8 cellular contexts compared by ENCODE assay signal in the genomic region with DNA sequence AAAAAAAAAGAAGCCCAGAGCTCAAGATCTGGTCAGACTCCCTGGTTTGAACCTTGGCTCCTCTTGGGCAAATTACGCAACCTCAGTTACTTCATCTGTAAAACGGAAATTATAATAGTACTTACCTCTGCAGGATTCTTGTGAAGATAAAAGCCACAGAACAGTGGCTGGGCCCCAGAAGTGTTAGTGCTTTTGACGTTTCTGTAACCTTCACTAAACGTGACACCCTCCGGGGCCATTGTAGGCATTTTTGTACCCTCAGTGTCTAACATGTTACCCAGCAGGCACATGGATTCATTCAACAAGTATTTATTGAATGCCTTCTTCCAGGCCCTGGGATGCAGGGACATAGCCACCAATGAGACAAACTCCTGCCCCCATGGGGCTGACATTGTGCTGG. TPM values are rescaled to one million over a fixed set of nuclear protein-coding genes. Genes with fewer than 3 reads are reported as not detected.
DNase-seq lines count a peak whose midpoint lies in the region; ATAC-seq and TF ChIP-seq lines count a peak whose summit lies in the region.

No MANE protein-coding gene starts in this region.

- H3K9me3 Mint-ChIP-seq in CD4-positive, alpha-beta T cell, result no peaks in the 10 kb centered on the region
- peaks cover 4% of the 10 kb centered on the region for H3K9me3 Mint-ChIP-seq in activated naive CD8-positive, alpha-beta T cell treated with anti-CD3 and anti-CD28 coated beads for 36 hours

- ATAC-seq in CD4-positive, alpha-beta T cell (ENCODE audit: poor library complexity), result peak; percentile 45
- ATAC-seq in T-helper 17 cell, result peak; percentile 75

- H3K27me3 ChIP-seq in CD4-positive, alpha-beta T cell (ENCODE audit: control insufficient read depth, insufficient read depth, low read length), result no peaks in the 10 kb centered on the region
- no peaks in the 10 kb centered on the region for H3K27me3 ChIP-seq in tibial artery

- no peaks in the 10 kb centered on the region for H3K9me3 ChIP-seq in CD4-positive, alpha-beta T cell (ENCODE audit: control insufficient read depth, low read length)
- H3K9me3 ChIP-seq in T-helper 17 cell (ENCODE audit: control insufficient read depth, low read length, poor library complexity, severe bottlenecking) (no peaks in the 10 kb centered on the region), tibial artery (no peaks in the 10 kb centered on the region)

- H3K4me3 Mint-ChIP-seq in CD4-positive, alpha-beta T cell, result peak overlapping the region; percentile 71
- peak overlapping the region; percentile 73 for H3K4me3 Mint-ChIP-seq in T-helper 17 cell
- peak overlapping the region; percentile 59 for H3K4me3 Mint-ChIP-seq in activated naive CD8-positive, alpha-beta T cell treated with anti-CD3 and anti-CD28 coated beads for 36 hours

- H3K4me3 ChIP-seq in tibial artery, result no peak overlapping the region

- H3K27ac ChIP-seq in CD4-positive, alpha-beta T cell (ENCODE audit: low read depth, low read length), result peak overlapping the region; percentile 79
- H3K27ac ChIP-seq in tibial artery, result no peak overlapping the region

- H3K36me3 ChIP-seq in tibial artery, result no peaks in the 10 kb centered on the region

- CTCF ChIA-PET in CD4-positive, alpha-beta T cell (lab: Charles Lee), result interaction anchor here (0.9 to 1.5 kb wide), 5 partner anchors 40 to 60 kb away, joined by 3 to 9 read pairs (median 6); no protein-coding TSS in a partner anchor

- POLR2A ChIA-PET in CD4-positive, alpha-beta T cell (lab: Charles Lee), result interaction anchor here (0.7 to 5.6 kb wide), 9 partner anchors 7 to 57 kb away, joined by 3 to 66 read pairs (median 19); a partner anchor contains a TSS

- no peak for TF ChIP-seq CTCF in CD4-positive, alpha-beta T cell (IDR thresholded peaks at IDR 0.05)
- TF ChIP-seq CTCF in tibial artery (IDR thresholded peaks at IDR 0.05), result no peak

- H3K27me3 Mint-ChIP-seq in CD4-positive, alpha-beta T cell, result no peaks in the 10 kb centered on the region
- H3K27me3 Mint-ChIP-seq in T-helper 17 cell, result no peaks in the 10 kb centered on the region
- no peaks in the 10 kb centered on the region for H3K27me3 Mint-ChIP-seq in activated naive CD8-positive, alpha-beta T cell treated with anti-CD3 and anti-CD28 coated beads for 36 hours

- peak in 9 of 10 experiments; percentile 35 to 53 (median 43) for DNase-seq in CD4-positive, alpha-beta T cell
- DNase-seq in T-helper 17 cell, result peak in 2 of 3 donors; percentile 18 to 29
- DNase-seq in activated naive CD8-positive, alpha-beta T cell treated with anti-CD3 and anti-CD28 coated beads for 36 hours, result peak; percentile 49
- DNase-seq in mucosa of gallbladder (ENCODE audit: low spot score), result peak; percentile 45
- DNase-seq in SW480 (ENCODE audit: low spot score), result no peak
- no peak for DNase-seq in superior temporal gyrus (ENCODE audit: extremely low spot score)
- DNase-seq in tibial artery, result no peak
- DNase-seq in NAMALWA (ENCODE audit: low spot score), result no peak

- peaks cover 95% of the 10 kb centered on the region for H3K4me1 Mint-ChIP-seq in CD4-positive, alpha-beta T cell (ENCODE audit: low read depth)
- H3K4me1 Mint-ChIP-seq in T-helper 17 cell, result peaks cover 57% of the 10 kb centered on the region
- peaks cover 88% of the 10 kb centered on the region for H3K4me1 Mint-ChIP-seq in activated naive CD8-positive, alpha-beta T cell treated with anti-CD3 and anti-CD28 coated beads for 36 hours

- peaks cover 20% of the 10 kb centered on the region for H3K36me3 Mint-ChIP-seq in CD4-positive, alpha-beta T cell (ENCODE audit: low read depth)
- no peaks in the 10 kb centered on the region for H3K36me3 Mint-ChIP-seq in T-helper 17 cell (ENCODE audit: low read depth)
- H3K36me3 Mint-ChIP-seq in activated naive CD8-positive, alpha-beta T cell treated with anti-CD3 and anti-CD28 coated beads for 36 hours, result peaks cover 11% of the 10 kb centered on the region

- H3K4me1 ChIP-seq in tibial artery, result no peaks in the 10 kb centered on the region

- H3K27ac Mint-ChIP-seq in CD4-positive, alpha-beta T cell, result peak overlapping the region; percentile 91
- H3K27ac Mint-ChIP-seq in T-helper 17 cell, result peak overlapping the region; percentile 99
- H3K27ac Mint-ChIP-seq in activated naive CD8-positive, alpha-beta T cell treated with anti-CD3 and anti-CD28 coated beads for 36 hours, result peak overlapping the region; percentile 94

- intact Hi-C loops in CD4-positive, alpha-beta T cell (cut with DNase I, micrococcal nuclease), result loop anchor here (2.0 to 5.0 kb wide), 4 partner anchors 18 to 58 kb away; a partner anchor contains a TSS
- intact Hi-C loops in tibial artery (cut with DNase I; ENCODE audit: low total_unique reads), result no loop called here

RNA-seq across cellular contexts. Expression of a gene that starts 58.0 kb away (rescaled TPM):
- total RNA-seq in CD4-positive, alpha-beta T cell, result 10 to 100 TPM; 80.2 to 83.4 TPM
- 10 to 100 TPM; 72.9 to 82.0 TPM for total RNA-seq in T-helper 17 cell
- total RNA-seq in activated naive CD8-positive, alpha-beta T cell treated with anti-CD3 and anti-CD28 coated beads for 36 hours, result 10 to 100 TPM; 50.1 to 51.1 TPM
- total RNA-seq in mucosa of gallbladder, result 35.0 TPM

Comparison
In these comparisons a context has a peak if more than half of its experiments do, and no peak if none do; other contexts are left out.
1. DNase-seq: peak in CD4-positive, alpha-beta T cell (9 of 10), T-helper 17 cell (2 of 3), activated naive CD8-positive, alpha-beta T cell treated with anti-CD3 and anti-CD28 coated beads for 36 hours (single experiment) and mucosa of gallbladder (single experiment); none in SW480 (single experiment), superior temporal gyrus (single experiment), tibial artery (0 of 2) and NAMALWA (single experiment).
2. Peak in every context shown above with its lines, with median percentiles within 50 percentile points of each other: H3K27ac Mint-ChIP-seq and H3K4me3 Mint-ChIP-seq.